Comparison of ENCODE assay signal across 8 cellular contexts in genomic region chr7:74656911-74657691, GRCh38. TPM values are rescaled to one million over a fixed set of nuclear protein-coding genes. Genes with fewer than 3 reads are reported as not detected.
A peak's percentile ranks its signal among the peaks of the same experiment; 100 is the strongest.
DNase-seq lines count a peak whose midpoint lies in the region; ATAC-seq and TF ChIP-seq lines count a peak whose summit lies in the region.

No MANE protein-coding gene starts in this region.

- peak overlapping the region; percentile 99 for H3K23ac ChIP-seq in IMR-90 (ENCODE audit: low read depth, low read length)

- H3K27ac ChIP-seq in IMR-90 (ENCODE audit: insufficient read depth, low read length) (peak overlapping the region; percentile 96), OCI-LY3 (ENCODE audit: low read length) (peak overlapping the region; percentile 99), epithelial cell of prostate (peak overlapping the region; percentile 93)

- peak overlapping the region; percentile 80 for H3K4me3 ChIP-seq in IMR-90 (ENCODE audit: insufficient read depth, low read depth, low read length)
- H3K4me3 ChIP-seq in OCI-LY3 (ENCODE audit: low read length), result peak overlapping the region; percentile 86

- H2BK5ac ChIP-seq in IMR-90 (ENCODE audit: low read depth, low read length, poor library complexity, severe bottlenecking), result peak overlapping the region; percentile 82

- peak overlapping the region; percentile 83 for H4K5ac ChIP-seq in IMR-90 (ENCODE audit: low read depth, low read length)

- H3K27me3 ChIP-seq in IMR-90 (ENCODE audit: control insufficient read depth, insufficient read depth, low read length), result no peaks in the 10 kb centered on the region
- no peaks in the 10 kb centered on the region for H3K27me3 ChIP-seq in OCI-LY3 (ENCODE audit: low read depth, low read length)

- peak overlapping the region; percentile 98 to 99 for H4K8ac ChIP-seq in IMR-90 (ENCODE audit: low read depth in 2 of 2, low read length in 2 of 2)

- H3K4ac ChIP-seq in IMR-90 (ENCODE audit: low read depth, low read length), result peak overlapping the region; percentile 98

- H3K9me1 ChIP-seq in IMR-90 (ENCODE audit: insufficient read depth, low read length), result peaks cover 11% of the 10 kb centered on the region; the same call in 1 of the 2 replicates

- dilution Hi-C loops in IMR-90 (cut with HindIII; ENCODE audit: low sequenced_read_pairs, unreplicated experiment), result no loop called here

- peak; percentile 11; the same call in 1 of the 2 replicates for TF ChIP-seq POLR2A in IMR-90 (IDR thresholded peaks at IDR 0.05; ENCODE audit: low read depth, low read length)

- DNase-seq in DMS153 (lab: John Stamatoyannopoulos, UW) (peak; percentile 94), IMR-90 (peak; percentile 95), activated T-cell treated with anti-CD3 and anti-CD28 coated beads for 4 hours (peak; percentile 95), epithelial cell of prostate (ENCODE audit: low read depth, low spot score) (peak; percentile 57), mucosa of gallbladder (ENCODE audit: low spot score) (peak; percentile 99)
- DNase-seq in stimulated activated CD8-positive, alpha-beta memory T cell treated with anti-CD3 and anti-CD28 coated beads, Interleukin-4, amount 100 ng/mL, for 1 hour (ENCODE audit: low read depth in 2 of 2, low spot score in 1 of 2), result peak; percentile 97

- H4K91ac ChIP-seq in IMR-90 (ENCODE audit: insufficient read depth, low read depth, low read length), result peak overlapping the region; percentile 88

- ATAC-seq in GM21528 (IDR thresholded peaks at IDR 0.05; ENCODE audit: low FRiP score, unreplicated experiment) (peak; percentile 59), IMR-90 (ENCODE audit: low read depth) (peak; percentile 74)

- H4K20me1 ChIP-seq in IMR-90 (ENCODE audit: insufficient read depth, low read length) (peaks cover 36% of the 10 kb centered on the region), OCI-LY3 (ENCODE audit: insufficient read depth, low read length) (no peaks in the 10 kb centered on the region)

- H2BK120ac ChIP-seq in IMR-90 (ENCODE audit: low read depth, low read length), result peak overlapping the region; percentile 92

- H2BK15ac ChIP-seq in IMR-90 (ENCODE audit: low read depth, low read length), result peak overlapping the region; percentile 47; the same call in 1 of the 3 replicates

- H3K4me2 ChIP-seq in IMR-90 (ENCODE audit: low read depth, low read length) (peak overlapping the region; percentile 91), OCI-LY3 (ENCODE audit: low read length) (peak overlapping the region; percentile 78)

- CTCF ChIA-PET in IMR-90 (lab: Yijun Ruan, JAX), result interaction anchor here (0.6 kb wide), 1 partner anchor 77 kb away, joined by 4 read pairs; no protein-coding TSS in a partner anchor

- H3K79me2 ChIP-seq in OCI-LY3 (ENCODE audit: low read length), result peaks cover 49% of the 10 kb centered on the region

- H3K9me3 ChIP-seq in IMR-90 (ENCODE audit: control insufficient read depth, insufficient read depth, low read length) (no peaks in the 10 kb centered on the region), OCI-LY3 (ENCODE audit: insufficient read depth, low read length) (no peaks in the 10 kb centered on the region)

- TF ChIP-seq CTCF in IMR-90 (conservative IDR thresholded peaks at IDR 0.05; ENCODE audit: low read depth, low read length) (peak; percentile 40), OCI-LY3 (IDR thresholded peaks at IDR 0.05; ENCODE audit: low read depth, low read length) (no peak)

- peak overlapping the region; percentile 46 for H2BK20ac ChIP-seq in IMR-90 (ENCODE audit: low read depth, low read length)

- H3K9ac ChIP-seq in IMR-90 (ENCODE audit: low read depth, low read length), result peak overlapping the region; percentile 96
- H3K9ac ChIP-seq in OCI-LY3 (ENCODE audit: low read length), result peak overlapping the region; percentile 100

- peak overlapping the region; percentile 99 for H2AK9ac ChIP-seq in IMR-90 (replicated peaks; ENCODE audit: low read depth, low read length, poor library complexity)

- peak overlapping the region; percentile 98 for H3K56ac ChIP-seq in IMR-90 (ENCODE audit: extremely low read depth, insufficient read depth, low read length)

- WGBS in IMR-90 (ENCODE audit: extremely low coverage in 2 of 2, insufficient read length in 1 of 2), 2 experiments, result 0% methylated on average over 1 of the region's 59 CpGs; no CpG with 5 or more reads in 1 of the 2 experiments

- H2AFZ ChIP-seq in IMR-90 (replicated peaks; ENCODE audit: low read length, poor library complexity) (peak overlapping the region; percentile 92), OCI-LY3 (ENCODE audit: low read depth, low read length) (no peak overlapping the region)

- POLR2A ChIA-PET in IMR-90 (lab: Charles Lee; ENCODE audit: unreplicated experiment), result interaction anchor here (0.6 kb wide), 3 partner anchors 9 to 44 kb away, joined by 5 to 30 read pairs (median 14); no protein-coding TSS in a partner anchor

- H3K18ac ChIP-seq in IMR-90 (ENCODE audit: low read depth, low read length), result peak overlapping the region; percentile 77

- peaks cover 22% of the 10 kb centered on the region for H3K4me1 ChIP-seq in IMR-90 (ENCODE audit: control insufficient read depth, insufficient read depth, low read length)
- peaks cover 37% of the 10 kb centered on the region for H3K4me1 ChIP-seq in OCI-LY3 (ENCODE audit: low read length)

- H3K36me3 ChIP-seq in IMR-90 (ENCODE audit: control insufficient read depth, insufficient read depth, low read length) (peaks cover 4% of the 10 kb centered on the region), OCI-LY3 (replicated peaks; ENCODE audit: low read depth, low read length) (no peaks in the 10 kb centered on the region)

- H3K14ac ChIP-seq in IMR-90 (replicated peaks; ENCODE audit: low read depth, low read length), result peak overlapping the region; percentile 99

- peak overlapping the region; percentile 95 for H2AK5ac ChIP-seq in IMR-90 (ENCODE audit: low read depth, low read length)

- in situ Hi-C loops in IMR-90 (cut with MboI; ENCODE audit: low sequenced_read_pairs), result loop anchor here (5.0 kb wide), 1 partner anchor 50 kb away; no protein-coding TSS in a partner anchor

- intact Hi-C loops in IMR-90 (cut with micrococcal nuclease), result no loop called here

- BruUV-seq in IMR-90 (replicated peaks; lab: Mats Ljungman, UMichigan), result no TSS peak

- H3K79me1 ChIP-seq in IMR-90 (ENCODE audit: low read depth in 1 of 2, low read length in 2 of 2), result peaks cover 3 to 31% of the 10 kb centered on the region in 2 experiments; a peak in 2 of 4 replicates

- no peak for TF ChIP-seq RAD21 in IMR-90 (IDR thresholded peaks at IDR 0.05; ENCODE audit: low read length)

TF ChIP-seq in IMR-90, 13 proteins besides CTCF, POLR2A, EP300 and RAD21:
- TF ChIP-seq MXI1 (IDR thresholded peaks at IDR 0.05; ENCODE audit: borderline replicate concordance, low read depth, low read length), result peak; percentile 51; the same call in 1 of the 2 replicates
- TF ChIP-seq RCOR1 (IDR thresholded peaks at IDR 0.05; ENCODE audit: insufficient replicate concordance, low read length), result no peak
- TF ChIP-seq MAZ (IDR thresholded peaks at IDR 0.05; ENCODE audit: borderline replicate concordance, low read depth, low read length), result peak; percentile 40; the same call in 1 of the 2 replicates
- TF ChIP-seq SMC3 (IDR thresholded peaks at IDR 0.05; ENCODE audit: low read depth, low read length), result no peak

RNA-seq across cellular contexts. Expression of gene GTF2I, which starts 0.4 kb away (rescaled TPM):
- total RNA-seq in IMR-90 (2012; rRNA removed), result 46.4 and 66.7 TPM in 2 replicates
- polyA plus RNA-seq in IMR-90 (2012; rRNA removed), result 78.3 and 88.8 TPM in 2 replicates
- 18.4 and 23.4 TPM in 2 replicates for polyA plus RNA-seq in IMR-90 (2012; cell fraction: cytosol; rRNA removed)
- polyA plus RNA-seq in IMR-90 (2012; cell fraction: nucleus; rRNA removed; ENCODE audit: low replicate concordance), result 131 and 548 TPM in 2 replicates
- 345 TPM for total RNA-seq in mucosa of gallbladder

Comparison
In these comparisons a context has a peak if more than half of its experiments do, and no peak if none do; other contexts are left out.
1. Peak in every context shown above with its lines: DNase-seq, ATAC-seq, H3K4me3 ChIP-seq and H3K27ac ChIP-seq.